In genomic region chr9:15873573-15874177, GRCh38 we compare ENCODE assay signal across 9 cellular contexts.
DNase-seq lines count a peak whose midpoint lies in the region; ATAC-seq, FAIRE-seq and TF ChIP-seq lines count a peak whose summit lies in the region.
"Had no signal": no experiment of that assay in that cellular context is flagged by ENCODE, and none has a peak within 500 bp of the region (broad histone marks: within the 10 kb centered on the region; RNA-seq: fewer than 3 reads in every experiment).

No MANE protein-coding gene starts in this region.

- H3K4me1 ChIP-seq in OCI-LY7 (ENCODE audit: insufficient read depth, low read length, poor library complexity, severe bottlenecking) (no peaks in the 10 kb centered on the region), endothelial cell of umbilical vein (ENCODE audit: control insufficient read depth, extremely low read depth, insufficient read depth, low read length) (no peaks in the 10 kb centered on the region), osteoblast (ENCODE audit: insufficient read depth, low read length) (no peaks in the 10 kb centered on the region)

- H3K79me2 ChIP-seq in OCI-LY7 (ENCODE audit: insufficient read depth, low read depth, low read length) (no peaks in the 10 kb centered on the region), endothelial cell of umbilical vein (ENCODE audit: control insufficient read depth, insufficient read depth, low read length) (no peaks in the 10 kb centered on the region), osteoblast (ENCODE audit: insufficient read depth, low read length) (no peaks in the 10 kb centered on the region)

- ATAC-seq in HG03442 (IDR thresholded peaks at IDR 0.05; ENCODE audit: unreplicated experiment) = peak; percentile 63
- ATAC-seq in HG03135 (IDR thresholded peaks at IDR 0.05; ENCODE audit: unreplicated experiment) = no peak

- POLR2A ChIA-PET in OCI-LY7 (lab: Charles Lee) (interaction anchor here (0.6 kb wide), 1 partner anchor 41 kb away, joined by 5 read pairs; no protein-coding TSS in a partner anchor), endothelial cell of umbilical vein (lab: Charles Lee) (no interaction called here)

- dilution Hi-C loops in endothelial cell of umbilical vein (cut with MboI; ENCODE audit: extremely low pct_ligation_motif_present, low sequenced_read_pairs) = no loop called here

- no peak overlapping the region for H3K9ac ChIP-seq in endothelial cell of umbilical vein (replicated peaks; ENCODE audit: extremely low read depth, insufficient read depth, low read length)

- peak; percentile 35 for DNase-seq in AG08395 (ENCODE audit: low spot score)
- no peak for DNase-seq in GM12892 (ENCODE audit: insufficient read length)
- DNase-seq in OCI-LY7 (ENCODE audit: low spot score) = peak; percentile 49
- DNase-seq in endothelial cell of umbilical vein (ENCODE audit: low read depth, low spot score) = peak; percentile 55
- peak; percentile 0 for DNase-seq in osteoblast (ENCODE audit: insufficient read length, low spot score, missing footprints)
- no peak for DNase-seq in NCI-H1048 (lab: John Stamatoyannopoulos, UW)

- H3K36me3 ChIP-seq in OCI-LY7 (ENCODE audit: insufficient read depth, low read length) (no peaks in the 10 kb centered on the region), endothelial cell of umbilical vein (ENCODE audit: control insufficient read depth in 2 of 2, extremely low read depth in 1 of 2, insufficient read depth in 2 of 2, low read length in 2 of 2) (no peaks in the 10 kb centered on the region), osteoblast (ENCODE audit: insufficient read depth, low read length) (no peaks in the 10 kb centered on the region)

- intact Hi-C loops in OCI-LY7 (cut with micrococcal nuclease; ENCODE audit: unreplicated experiment) = loop anchor here (5.0 kb wide), 1 partner anchor 259 kb away; no protein-coding TSS in a partner anchor
- intact Hi-C loops in endothelial cell of umbilical vein (cut with micrococcal nuclease) = loop anchor here (1.0 to 5.0 kb wide), 3 partner anchors 260 to 853 kb away; no protein-coding TSS in a partner anchor

- TF ChIP-seq POLR2A in GM12892 (IDR thresholded peaks at IDR 0.05; ENCODE audit: low read depth, low read length) (no peak), endothelial cell of umbilical vein (IDR thresholded peaks at IDR 0.05; ENCODE audit: low read depth, low read length) (no peak)

- H3K9me3 ChIP-seq in OCI-LY7 (ENCODE audit: low read length) (no peaks in the 10 kb centered on the region), endothelial cell of umbilical vein (replicated peaks; ENCODE audit: control insufficient read depth, insufficient read depth, low read length) (no peaks in the 10 kb centered on the region), osteoblast (ENCODE audit: low read depth, low read length) (no peaks in the 10 kb centered on the region)

- H3K4me3 ChIP-seq in OCI-LY7 (ENCODE audit: low read depth, low read length, poor library complexity, severe bottlenecking) (no peak overlapping the region), endothelial cell of umbilical vein (replicated peaks in 1 of 3; ENCODE audit: insufficient read depth in 1 of 3, low read depth in 1 of 3, low read length in 3 of 3) (no peak overlapping the region), osteoblast (ENCODE audit: insufficient read depth, low read length) (no peak overlapping the region)

- H3K27ac ChIP-seq in OCI-LY7 (ENCODE audit: low read depth, low read length, poor library complexity, severe bottlenecking) = no peak overlapping the region
- H3K27ac ChIP-seq in endothelial cell of umbilical vein (ENCODE audit: insufficient read depth, low read depth, low read length) = no peak overlapping the region
- peak overlapping the region; percentile 51 for H3K27ac ChIP-seq in osteoblast (ENCODE audit: low read depth, low read length)
- H3K27ac ChIP-seq: HL-60 had no signal

- H3K27me3 ChIP-seq in endothelial cell of umbilical vein (ENCODE audit: control insufficient read depth in 2 of 2, insufficient read depth in 2 of 2, low read length in 2 of 2) = no peaks in the 10 kb centered on the region
- H3K27me3 ChIP-seq in osteoblast (ENCODE audit: insufficient read depth, low read length) = no peaks in the 10 kb centered on the region

- no peaks in the 10 kb centered on the region for H3K9me2 ChIP-seq in OCI-LY7 (ENCODE audit: insufficient read depth, low read length)

- BruUV-seq in OCI-LY7 (replicated peaks; lab: Mats Ljungman, UMichigan) (no TSS peak), endothelial cell of umbilical vein (replicated peaks; lab: Mats Ljungman, UMichigan) (no TSS peak)

- H2AFZ ChIP-seq in OCI-LY7 (ENCODE audit: low read length) (no peak overlapping the region), endothelial cell of umbilical vein (ENCODE audit: low read depth, low read length) (no peak overlapping the region), osteoblast (ENCODE audit: low read length) (peak overlapping the region; percentile 69)

- FAIRE-seq in GM12892 (lab: Jason Lieb, UNC) (peak; percentile 78), endothelial cell of umbilical vein (lab: Jason Lieb, UNC) (peak; percentile 63)

- H3K4me2 ChIP-seq in OCI-LY7 (ENCODE audit: low read length) = no peak overlapping the region
- no peak overlapping the region for H3K4me2 ChIP-seq in endothelial cell of umbilical vein (ENCODE audit: insufficient read depth, low read length)
- H3K4me2 ChIP-seq in osteoblast (ENCODE audit: insufficient read depth, low read length) = peak overlapping the region; percentile 27

- no peaks in the 10 kb centered on the region for H3K9me1 ChIP-seq in endothelial cell of umbilical vein (replicated peaks; ENCODE audit: control insufficient read depth, extremely low read depth, insufficient read depth, low read length)

- TF ChIP-seq CTCF in OCI-LY7 (conservative IDR thresholded peaks at IDR 0.05; ENCODE audit: low read length) = peak; percentile 96
- peak; percentile 25 to 33 for TF ChIP-seq CTCF in endothelial cell of umbilical vein (IDR thresholded peaks at IDR 0.05; ENCODE audit: extremely low read depth in 1 of 2, insufficient read depth in 1 of 2, low read depth in 1 of 2, low read length in 2 of 2)
- TF ChIP-seq CTCF in osteoblast (IDR thresholded peaks at IDR 0.05; ENCODE audit: extremely low read depth, low read depth, low read length) = peak; percentile 66

- H4K20me1 ChIP-seq in OCI-LY7 (ENCODE audit: insufficient read depth, low read length) (no peaks in the 10 kb centered on the region), endothelial cell of umbilical vein (replicated peaks; ENCODE audit: control insufficient read depth, extremely low read depth, insufficient read depth, low read length) (no peaks in the 10 kb centered on the region), osteoblast (ENCODE audit: insufficient read depth, low read length) (no peaks in the 10 kb centered on the region)

- CTCF ChIA-PET in OCI-LY7 (lab: Charles Lee; ENCODE audit: unreplicated experiment) = no interaction called here
- CTCF ChIA-PET in endothelial cell of umbilical vein (lab: Charles Lee) = interaction anchor here (1.5 to 5.4 kb wide), 2 partner anchors 259 to 263 kb away, joined by 4 to 78 read pairs; no protein-coding TSS in a partner anchor

TF ChIP-seq in endothelial cell of umbilical vein, 7 proteins besides CTCF, POLR2A, EP300 and RAD21:
- TF ChIP-seq MYC (IDR thresholded peaks at IDR 0.05; ENCODE audit: low read depth, low read length) = no peak
- no peak for TF ChIP-seq GATA2 (IDR thresholded peaks at IDR 0.05; ENCODE audit: insufficient read depth, insufficient read length, low read depth, low read length)
- no peak for TF ChIP-seq MAX (IDR thresholded peaks at IDR 0.05; ENCODE audit: insufficient read depth, insufficient read length)
- TF ChIP-seq FOS (IDR thresholded peaks at IDR 0.05; ENCODE audit: borderline replicate concordance, insufficient read depth, low read length) = no peak
- no peak for TF ChIP-seq EZH2 (IDR thresholded peaks at IDR 0.05; ENCODE audit: borderline replicate concordance, low read depth, low read length, severe bottlenecking)
- TF ChIP-seq POLR2AphosphoS5 (IDR thresholded peaks at IDR 0.05; ENCODE audit: insufficient read depth, low read depth, low read length) = no peak
- no peak for TF ChIP-seq JUN (IDR thresholded peaks at IDR 0.05; ENCODE audit: borderline replicate concordance, insufficient read depth, insufficient read length, low read depth)

Comparison
In these comparisons a context has a peak if more than half of its experiments do, and no peak if none do; other contexts are left out.
1. DNase-seq: peak in AG08395 (single experiment), OCI-LY7 (single experiment), endothelial cell of umbilical vein (single experiment) and osteoblast (single experiment); none in GM12892 (single experiment) and NCI-H1048 (single experiment).
2. CTCF ChIP-seq: peak in every context shown above with its lines; median percentile 96 in OCI-LY7; 66 in osteoblast; 29 in endothelial cell of umbilical vein.